Comparison of ENCODE assay signal across 1 cellular context in genomic region chr4:83170952-83171399, GRCh38.
TF ChIP-seq lines count a peak whose summit lies in the region.

No MANE protein-coding gene starts in this region.

TF ChIP-seq in GM23338, 12 proteins besides CTCF, POLR2A, EP300 and RAD21 (continued from another document):
- TF ChIP-seq REST (IDR thresholded peaks at IDR 0.05; ENCODE audit: unreplicated experiment) (no peak), STAT1 (IDR thresholded peaks at IDR 0.05; ENCODE audit: unreplicated experiment) (no peak)
